9 cellular contexts compared by ENCODE assay signal in genomic region chr17:27506348-27507218, GRCh38. TPM values are rescaled to one million over a fixed set of nuclear protein-coding genes. Genes with fewer than 3 reads are reported as not detected.
DNase-seq lines count a peak whose midpoint lies in the region; ATAC-seq and TF ChIP-seq lines count a peak whose summit lies in the region.
"Had no signal": no experiment of that assay in that cellular context is flagged by ENCODE, and none has a peak within 500 bp of the region (broad histone marks: within the 10 kb centered on the region; RNA-seq: fewer than 3 reads in every experiment).

No MANE protein-coding gene starts in this region.

- no peaks in the 10 kb centered on the region for H3K9me3 Mint-ChIP-seq in osteocyte (ENCODE audit: unreplicated experiment)
- peaks cover 0 to under 1% (median 0%) of the 10 kb centered on the region in 7 donors for H3K9me3 Mint-ChIP-seq in CD14-positive monocyte
- H3K9me3 Mint-ChIP-seq in CD4-positive, alpha-beta T cell = no peaks in the 10 kb centered on the region

- H3K27me3 Mint-ChIP-seq in T-helper 17 cell (no peaks in the 10 kb centered on the region), osteocyte (ENCODE audit: unreplicated experiment) (no peaks in the 10 kb centered on the region), CD14-positive monocyte (ENCODE audit: low read depth in 3 of 3) (no peaks in the 10 kb centered on the region)
- H3K27me3 Mint-ChIP-seq in CD4-positive, alpha-beta T cell = no peaks in the 10 kb centered on the region

- no peaks in the 10 kb centered on the region for H3K36me3 Mint-ChIP-seq in T-helper 17 cell (ENCODE audit: low read depth)
- peaks cover 4% of the 10 kb centered on the region for H3K36me3 Mint-ChIP-seq in osteocyte (ENCODE audit: unreplicated experiment)
- H3K36me3 Mint-ChIP-seq in CD14-positive monocyte = peaks cover 23 to 27% of the 10 kb centered on the region in 2 donors
- no peaks in the 10 kb centered on the region for H3K36me3 Mint-ChIP-seq in CD4-positive, alpha-beta T cell (ENCODE audit: low read depth)

- DNase-seq in T-helper 17 cell (no peak), osteocyte (ENCODE audit: extremely low spot score, unreplicated experiment) (no peak), CD14-positive monocyte (ENCODE audit: low spot score) (no peak)
- no peak for DNase-seq in CD4-positive, alpha-beta T cell
- no peak for DNase-seq in activated effector memory CD4-positive, alpha-beta T cell treated with Interleukin-2 at 50 U/mL for 16 hours

- intact Hi-C loops in CD14-positive monocyte (cut with micrococcal nuclease) = no loop called here
- intact Hi-C loops in CD4-positive, alpha-beta T cell (cut with DNase I, micrococcal nuclease) = no loop called here

- peak; percentile 58 for ATAC-seq in HG02870 (IDR thresholded peaks at IDR 0.05; ENCODE audit: unreplicated experiment)
- ATAC-seq in T-helper 17 cell = peak; percentile 41
- no peak for ATAC-seq in CD4-positive, alpha-beta T cell (ENCODE audit: poor library complexity)
- no peak for ATAC-seq in GM18873 (IDR thresholded peaks at IDR 0.05; ENCODE audit: low FRiP score, unreplicated experiment)

- no peaks in the 10 kb centered on the region for H3K9me3 ChIP-seq in T-helper 17 cell (ENCODE audit: control insufficient read depth, low read length, poor library complexity, severe bottlenecking)
- no peaks in the 10 kb centered on the region for H3K9me3 ChIP-seq in CD4-positive, alpha-beta T cell (ENCODE audit: control insufficient read depth, low read length)

- TF ChIP-seq POLR2A in GM19193 (IDR thresholded peaks at IDR 0.05; ENCODE audit: extremely low read depth, insufficient read depth, insufficient read length) = peak; percentile 24

- H3K27ac Mint-ChIP-seq in T-helper 17 cell (no peak overlapping the region), osteocyte (ENCODE audit: unreplicated experiment) (peak overlapping the region; percentile 85), CD14-positive monocyte (peak overlapping the region in 2 of 7 donors; percentile 11 to 18)
- no peak overlapping the region for H3K27ac Mint-ChIP-seq in CD4-positive, alpha-beta T cell
- H3K27ac Mint-ChIP-seq: T-helper 2 cell treated with Interferon-gamma antibody and Interleukin-4, amounts not matched to agents 5 μg/mL and 100 μg/mL, for 36 hours had no signal

- H3K4me3 Mint-ChIP-seq in T-helper 17 cell (no peak overlapping the region), osteocyte (ENCODE audit: unreplicated experiment) (no peak overlapping the region), CD14-positive monocyte (no peak overlapping the region)
- no peak overlapping the region for H3K4me3 Mint-ChIP-seq in CD4-positive, alpha-beta T cell
- H3K4me3 Mint-ChIP-seq: T-helper 2 cell treated with Interferon-gamma antibody and Interleukin-4, amounts not matched to agents 5 μg/mL and 100 μg/mL, for 36 hours had no signal

- no peak for TF ChIP-seq CTCF in osteocyte (IDR thresholded peaks at IDR 0.05)
- TF ChIP-seq CTCF in CD14-positive monocyte (IDR thresholded peaks at IDR 0.05) = no peak
- TF ChIP-seq CTCF in CD4-positive, alpha-beta T cell (IDR thresholded peaks at IDR 0.05) = no peak

- POLR2A ChIA-PET in CD4-positive, alpha-beta T cell (lab: Charles Lee) = no interaction called here

- peaks cover 17% of the 10 kb centered on the region for H3K4me1 Mint-ChIP-seq in T-helper 17 cell
- peaks cover 63% of the 10 kb centered on the region for H3K4me1 Mint-ChIP-seq in osteocyte (ENCODE audit: unreplicated experiment)
- peaks cover 23% of the 10 kb centered on the region for H3K4me1 Mint-ChIP-seq in CD14-positive monocyte
- peaks cover 6% of the 10 kb centered on the region for H3K4me1 Mint-ChIP-seq in CD4-positive, alpha-beta T cell (ENCODE audit: low read depth)

- H3K27me3 ChIP-seq in CD4-positive, alpha-beta T cell (ENCODE audit: control insufficient read depth, insufficient read depth, low read length) = no peaks in the 10 kb centered on the region

- no peak overlapping the region for H3K27ac ChIP-seq in CD4-positive, alpha-beta T cell (ENCODE audit: low read depth, low read length)

- CTCF ChIA-PET in CD4-positive, alpha-beta T cell (lab: Charles Lee) = no interaction called here

RNA-seq across cellular contexts. Expression of gene KSR1, which starts 50.3 kb away (rescaled TPM):
- total RNA-seq in T-helper 17 cell (10 to 100 TPM; 36.7 to 46.7 TPM), osteocyte (56.0 and 63.4 TPM in 2 replicates)
- 1 to 10 TPM; 1.2 to 4.2 TPM for polyA plus RNA-seq in CD14-positive monocyte
- total RNA-seq in CD4-positive, alpha-beta T cell = 10 to 100 TPM; 19.4 to 25.3 TPM

Comparison
In these comparisons a context has a peak if more than half of its experiments do, and no peak if none do; other contexts are left out.
1. ATAC-seq: peak in HG02870 (single experiment) and T-helper 17 cell (single experiment); none in CD4-positive, alpha-beta T cell (single experiment) and GM18873 (single experiment).